In the genomic region with DNA sequence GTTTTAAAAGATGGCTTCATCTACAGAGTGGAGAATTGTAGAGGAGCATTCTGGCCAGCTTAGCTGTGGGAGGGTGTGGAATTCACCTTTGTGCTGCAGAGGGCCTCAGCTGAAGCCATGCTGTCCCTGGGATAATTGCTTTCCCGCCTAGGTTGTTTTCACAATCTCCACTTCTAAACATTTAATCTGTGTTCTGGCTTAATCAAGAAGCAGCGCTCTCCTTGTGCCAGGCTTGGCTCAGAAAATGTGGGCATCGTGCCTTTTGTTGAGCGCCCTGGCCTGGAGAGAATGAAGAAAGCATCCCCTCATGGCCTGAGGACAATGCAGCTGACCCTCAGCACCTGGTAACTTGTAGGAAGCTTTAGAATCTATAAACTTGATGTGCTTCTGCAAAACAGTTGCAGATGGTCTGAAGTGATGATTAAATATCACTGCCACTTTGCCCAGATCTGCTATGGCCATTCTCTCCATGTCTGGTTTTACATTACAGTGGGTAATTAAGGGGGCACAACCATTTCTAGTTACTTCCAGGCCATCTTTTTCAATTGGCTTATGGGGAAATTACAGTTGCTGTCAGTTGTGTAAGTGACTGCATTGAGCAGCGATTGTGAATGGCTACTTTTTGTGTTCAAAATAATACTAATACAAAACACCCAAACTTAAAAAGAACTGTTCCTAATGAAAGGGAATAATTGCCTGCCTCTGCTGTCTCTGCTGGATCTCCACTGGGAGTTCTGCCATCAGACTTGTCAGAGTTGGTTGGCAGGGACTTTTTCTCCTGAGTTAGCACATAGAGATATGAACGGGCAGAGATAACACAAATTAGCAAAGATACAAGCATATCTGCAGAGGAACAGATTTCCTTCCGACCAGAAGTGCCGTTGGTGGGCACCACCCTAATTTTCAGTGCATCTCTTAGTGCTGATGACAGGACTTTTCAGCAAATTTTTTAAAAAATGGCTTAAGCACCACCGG, we compare ENCODE assay signal across 1 cellular context.
TF ChIP-seq lines count a peak whose summit lies in the region.

No MANE protein-coding gene starts in this region.

TF ChIP-seq in HEK293T, 16 proteins besides CTCF, POLR2A, EP300 and RAD21 (continued from another document):
- TF ChIP-seq, protein P1, sequence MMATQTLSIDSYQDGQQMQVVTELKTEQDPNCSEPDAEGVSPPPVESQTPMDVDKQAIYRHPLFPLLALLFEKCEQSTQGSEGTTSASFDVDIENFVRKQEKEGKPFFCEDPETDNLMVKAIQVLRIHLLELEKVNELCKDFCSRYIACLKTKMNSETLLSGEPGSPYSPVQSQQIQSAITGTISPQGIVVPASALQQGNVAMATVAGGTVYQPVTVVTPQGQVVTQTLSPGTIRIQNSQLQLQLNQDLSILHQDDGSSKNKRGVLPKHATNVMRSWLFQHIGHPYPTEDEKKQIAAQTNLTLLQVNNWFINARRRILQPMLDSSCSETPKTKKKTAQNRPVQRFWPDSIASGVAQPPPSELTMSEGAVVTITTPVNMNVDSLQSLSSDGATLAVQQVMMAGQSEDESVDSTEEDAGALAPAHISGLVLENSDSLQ (IDR thresholded peaks at IDR 0.05): no peak
- TF ChIP-seq ZNF384 (IDR thresholded peaks at IDR 0.05): no peak
- no peak for TF ChIP-seq ELF4 (IDR thresholded peaks at IDR 0.05)
- no peak for TF ChIP-seq TARDBP (IDR thresholded peaks at IDR 0.05)
- TF ChIP-seq FOXK2 (IDR thresholded peaks at IDR 0.05): no peak
